In the genomic region with DNA sequence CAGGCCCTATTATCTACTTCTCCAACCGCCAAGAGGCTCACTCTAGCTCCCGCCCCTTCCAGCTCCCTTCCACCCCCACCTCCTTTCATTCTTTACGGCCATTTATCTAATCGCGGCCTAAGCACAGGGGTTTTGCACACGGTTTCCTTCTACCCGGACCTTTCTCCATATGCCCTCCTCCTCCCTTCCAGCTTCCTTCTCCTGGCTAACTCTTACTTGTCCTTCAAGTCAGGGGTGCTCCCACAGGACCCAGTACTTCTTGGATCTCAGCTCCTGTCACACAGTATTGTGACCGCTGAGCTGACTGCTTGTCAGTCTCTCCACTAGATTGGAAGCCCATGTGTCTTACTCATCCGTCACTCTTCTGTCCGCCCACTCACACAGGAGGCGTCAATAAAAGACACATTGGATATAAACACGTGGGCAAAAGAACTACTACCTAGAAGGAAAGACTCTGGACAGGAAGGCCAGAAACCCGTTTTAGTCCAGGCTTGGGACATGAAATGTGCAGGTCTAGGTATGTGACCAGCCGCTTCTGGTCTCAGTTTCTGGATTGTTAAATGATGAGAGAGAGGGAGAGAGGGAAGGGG, we compare ENCODE assay signal across 9 cellular contexts. TPM values are rescaled to one million over a fixed set of nuclear protein-coding genes. Genes with fewer than 3 reads are reported as not detected.
DNase-seq lines count a peak whose midpoint lies in the region; ATAC-seq, FAIRE-seq and TF ChIP-seq lines count a peak whose summit lies in the region.
"Had no signal": no experiment of that assay in that cellular context is flagged by ENCODE, and none has a peak within 500 bp of the region (broad histone marks: within the 10 kb centered on the region; RNA-seq: fewer than 3 reads in every experiment).

No MANE protein-coding gene starts in this region.

- peak; percentile 17 for DNase-seq in activated CD4-positive, alpha-beta T cell treated with anti-CD3 and anti-CD28 coated beads for 48 hours
- no peak for DNase-seq in activated CD4-positive, alpha-beta T cell treated with anti-CD3 and anti-CD28 coated beads, Interleukin-2, amount 50 U/mL, for 1 hour
- DNase-seq in HUDEP-2 (lab: John Stamatoyannopoulos, UW; ENCODE audit: unreplicated experiment in 76 of 76) (peak in 72 of 76 experiments; percentile 23 to 90 (median 68)), astrocyte (ENCODE audit: low read depth) (no peak), neural crest cell (ENCODE audit: low read depth, low spot score) (no peak), cortex of kidney (lab: John Stamatoyannopoulos, UW) (no peak), DMS53 treated with DMSO at 0.1 percent for 48 hours (lab: John Stamatoyannopoulos, UW; ENCODE audit: unreplicated experiment) (no peak)

- peak overlapping the region; percentile 96 for H3K4me2 ChIP-seq in astrocyte (ENCODE audit: low read length)

- H3K27ac Mint-ChIP-seq in astrocyte (ENCODE audit: unreplicated experiment) (no peak overlapping the region), neural crest cell (ENCODE audit: unreplicated experiment) (no peak overlapping the region)

- TF ChIP-seq CTCF in astrocyte (IDR thresholded peaks at IDR 0.05; ENCODE audit: insufficient read depth, low read depth, low read length) (no peak), neural crest cell (conservative IDR thresholded peaks at IDR 0.05) (no peak)

- no peak overlapping the region for H3K4me3 Mint-ChIP-seq in astrocyte (ENCODE audit: unreplicated experiment)
- H3K4me3 Mint-ChIP-seq in neural crest cell, result peak overlapping the region; percentile 95

- no peaks in the 10 kb centered on the region for H3K9me3 ChIP-seq in astrocyte (ENCODE audit: insufficient read depth, low read depth, low read length)
- H3K9me3 ChIP-seq: A549 had no signal

- no peaks in the 10 kb centered on the region for H4K20me1 ChIP-seq in astrocyte (ENCODE audit: insufficient read depth, low read length)

- H3K9ac ChIP-seq in astrocyte (ENCODE audit: low read length), result peak overlapping the region; percentile 60

- H3K27me3 Mint-ChIP-seq in astrocyte (ENCODE audit: low read depth, unreplicated experiment) (peaks cover 15% of the 10 kb centered on the region), neural crest cell (ENCODE audit: low read depth) (peaks cover 28% of the 10 kb centered on the region)

- peaks cover 5% of the 10 kb centered on the region for H3K4me1 ChIP-seq in astrocyte (ENCODE audit: insufficient read depth, low read length)
- H3K4me1 ChIP-seq: A549 had no signal

- no peaks in the 10 kb centered on the region for H3K36me3 ChIP-seq in astrocyte (ENCODE audit: insufficient read depth, low read length)

- H3K79me2 ChIP-seq in astrocyte (ENCODE audit: insufficient read depth, low read length), result no peaks in the 10 kb centered on the region

- ATAC-seq in HG03095 (IDR thresholded peaks at IDR 0.05; ENCODE audit: unreplicated experiment), result no peak

- no peaks in the 10 kb centered on the region for H3K27me3 ChIP-seq in astrocyte (ENCODE audit: insufficient read depth, low read length)

- no peaks in the 10 kb centered on the region for H3K36me3 Mint-ChIP-seq in astrocyte (ENCODE audit: low read depth, unreplicated experiment)
- H3K36me3 Mint-ChIP-seq in neural crest cell (ENCODE audit: low read depth), result no peaks in the 10 kb centered on the region

- H3K9me3 Mint-ChIP-seq in astrocyte (ENCODE audit: unreplicated experiment), result no peaks in the 10 kb centered on the region
- H3K9me3 Mint-ChIP-seq in neural crest cell, result no peaks in the 10 kb centered on the region

- H3K27ac ChIP-seq in astrocyte (ENCODE audit: low read depth, low read length), result no peak overlapping the region

- no peak for FAIRE-seq in astrocyte (lab: Jason Lieb, UNC)

- peak overlapping the region; percentile 90 for H2AFZ ChIP-seq in astrocyte (ENCODE audit: low read depth, low read length)

- H3K4me1 Mint-ChIP-seq in astrocyte (ENCODE audit: low read depth, unreplicated experiment) (peaks cover 3% of the 10 kb centered on the region), neural crest cell (peaks cover 10% of the 10 kb centered on the region)

- H3K4me3 ChIP-seq in astrocyte (ENCODE audit: insufficient read depth, low read depth, low read length), result peak overlapping the region; percentile 67

RNA-seq across cellular contexts. Expression of gene HPS1, which starts 20.3 kb away (rescaled TPM):
- total RNA-seq in astrocyte, result 29.0 and 34.7 TPM in 2 replicates
- 45.2 and 46.9 TPM in 2 replicates for total RNA-seq in neural crest cell

RNA-seq across cellular contexts. Expression of gene PYROXD2, which starts 52.0 kb away (rescaled TPM):
- 4.5 TPM in 2 replicates for total RNA-seq in astrocyte
- 5.0 and 5.7 TPM in 2 replicates for total RNA-seq in neural crest cell

Comparison
In these comparisons a context has a peak if more than half of its experiments do, and no peak if none do; other contexts are left out.
1. DNase-seq: peak in activated CD4-positive, alpha-beta T cell treated with anti-CD3 and anti-CD28 coated beads for 48 hours (single experiment) and HUDEP-2 (72 of 76); none in activated CD4-positive, alpha-beta T cell treated with anti-CD3 and anti-CD28 coated beads, Interleukin-2, amount 50 U/mL, for 1 hour (single experiment), astrocyte (single experiment), neural crest cell (single experiment), cortex of kidney (single experiment) and DMS53 treated with DMSO at 0.1 percent for 48 hours (single experiment).